ENCODE assay signal across 12 cellular contexts in genomic region chr11:115222863-115223530, GRCh38.
DNase-seq lines count a peak whose midpoint lies in the region; ATAC-seq and TF ChIP-seq lines count a peak whose summit lies in the region.
"Had no signal": no experiment of that assay in that cellular context is flagged by ENCODE, and none has a peak within 500 bp of the region (broad histone marks: within the 10 kb centered on the region; RNA-seq: fewer than 3 reads in every experiment).

No MANE protein-coding gene starts in this region.

- H3K4me2 ChIP-seq in OCI-LY7 (ENCODE audit: low read length) = peak overlapping the region; percentile 72

- CTCF ChIA-PET in OCI-LY7 (lab: Charles Lee; ENCODE audit: unreplicated experiment) = no interaction called here

- no peaks in the 10 kb centered on the region for H3K9me3 ChIP-seq in OCI-LY7 (ENCODE audit: low read length)
- H3K9me3 ChIP-seq in gastrocnemius medialis = no peaks in the 10 kb centered on the region
- H3K9me3 ChIP-seq: Peyer's patch had no signal

- peaks cover 75% of the 10 kb centered on the region for H3K4me1 ChIP-seq in OCI-LY7 (ENCODE audit: insufficient read depth, low read length, poor library complexity, severe bottlenecking)
- H3K4me1 ChIP-seq in gastrocnemius medialis = peaks cover 29 to 40% of the 10 kb centered on the region in 2 donors
- H3K4me1 ChIP-seq: Peyer's patch had no signal

- H3K27me3 ChIP-seq in gastrocnemius medialis = no peaks in the 10 kb centered on the region
- H3K27me3 ChIP-seq: Peyer's patch had no signal

- TF ChIP-seq POLR2A in gastrocnemius medialis (IDR thresholded peaks at IDR 0.05) = no peak
- no peak for TF ChIP-seq POLR2A in erythroblast (IDR thresholded peaks at IDR 0.05; ENCODE audit: low read length)

- H3K36me3 ChIP-seq in OCI-LY7 (ENCODE audit: insufficient read depth, low read length) (peaks cover 12% of the 10 kb centered on the region), gastrocnemius medialis (no peaks in the 10 kb centered on the region)
- H3K36me3 ChIP-seq: Peyer's patch had no signal

- peak overlapping the region; percentile 18; the same call in 1 of the 2 replicates for H2AFZ ChIP-seq in OCI-LY7 (ENCODE audit: low read length)

- intact Hi-C loops in OCI-LY7 (cut with micrococcal nuclease; ENCODE audit: unreplicated experiment) (loop anchor here (1.0 to 10.0 kb wide), 3 partner anchors 33 to 712 kb away; partner anchors contain the start of gene CADM1), gastrocnemius medialis (cut with DNase I; ENCODE audit: low total_unique reads) (loop anchor here (5.0 kb wide), 3 partner anchors 79 to 279 kb away; partner anchors contain the start of gene CADM1)

- BruUV-seq in OCI-LY7 (replicated peaks; lab: Mats Ljungman, UMichigan) = no TSS peak

- H3K4me3 ChIP-seq in OCI-LY7 (ENCODE audit: low read depth, low read length, poor library complexity, severe bottlenecking) (peak overlapping the region; percentile 53), gastrocnemius medialis (no peak overlapping the region)
- H3K4me3 ChIP-seq: Peyer's patch, skin epidermis had no signal

- POLR2A ChIA-PET in OCI-LY7 (lab: Charles Lee) = interaction anchor here (0.6 to 1.5 kb wide), 10 partner anchors 9 to 1064 kb away, joined by 3 to 8 read pairs (median 4); no protein-coding TSS in a partner anchor

- H3K27ac ChIP-seq in OCI-LY7 (ENCODE audit: low read depth, low read length, poor library complexity, severe bottlenecking) (peak overlapping the region; percentile 89), gastrocnemius medialis (peak overlapping the region in 3 of 4 donors; percentile 37 to 86 (median 44))
- H3K27ac ChIP-seq: 22Rv1 had no signal

- ATAC-seq in HG02885 (IDR thresholded peaks at IDR 0.05; ENCODE audit: poor library complexity, unreplicated experiment) (peak; percentile 20), gastrocnemius medialis (no peak)

- H3K79me2 ChIP-seq in OCI-LY7 (ENCODE audit: insufficient read depth, low read depth, low read length) = no peaks in the 10 kb centered on the region

- in situ Hi-C loops in gastrocnemius medialis (cut with MboI; ENCODE audit: low sequenced_read_pairs in 4 of 4) = no loop called here

- no peaks in the 10 kb centered on the region for H4K20me1 ChIP-seq in OCI-LY7 (ENCODE audit: insufficient read depth, low read length)

- no peaks in the 10 kb centered on the region for H3K9me2 ChIP-seq in OCI-LY7 (ENCODE audit: insufficient read depth, low read length)

- DNase-seq in DMS53 (lab: John Stamatoyannopoulos, UW) = peak; percentile 83
- no peak for DNase-seq in DMS53 treated with DMSO at 0.1 percent for 48 hours (lab: John Stamatoyannopoulos, UW; ENCODE audit: unreplicated experiment)
- peak; percentile 80 for DNase-seq in OCI-LY7 (ENCODE audit: low spot score)
- no peak for DNase-seq in gastrocnemius medialis
- DNase-seq in stimulated activated CD4-positive, alpha-beta T cell treated with anti-CD3 and anti-CD28 coated beads, Interleukin-12 subunit alpha, Interleukin-12 subunit beta, amount 100 ng/mL, for 4 hours = no peak
- no peak for DNase-seq in middle frontal gyrus (ENCODE audit: extremely low spot score, low spot score)
- DNase-seq in erythroblast (lab: John Stamatoyannopoulos, UW) = no peak
- DNase-seq: H9, Peyer's patch had no signal

- no peak for TF ChIP-seq CTCF in OCI-LY7 (conservative IDR thresholded peaks at IDR 0.05; ENCODE audit: low read length)
- no peak for TF ChIP-seq CTCF in gastrocnemius medialis (IDR thresholded peaks at IDR 0.05 in 4 of 5, conservative IDR thresholded peaks at IDR 0.05 in 1 of 5)

Comparison
In these comparisons a context has a peak if more than half of its experiments do, and no peak if none do; other contexts are left out.
1. DNase-seq: peak in DMS53 (single experiment) and OCI-LY7 (single experiment); none in DMS53 treated with DMSO at 0.1 percent for 48 hours (single experiment), gastrocnemius medialis (0 of 2), stimulated activated CD4-positive, alpha-beta T cell treated with anti-CD3 and anti-CD28 coated beads, Interleukin-12 subunit alpha, Interleukin-12 subunit beta, amount 100 ng/mL, for 4 hours (single experiment), middle frontal gyrus (single experiment) and erythroblast (0 of 2).